In the genomic region with DNA sequence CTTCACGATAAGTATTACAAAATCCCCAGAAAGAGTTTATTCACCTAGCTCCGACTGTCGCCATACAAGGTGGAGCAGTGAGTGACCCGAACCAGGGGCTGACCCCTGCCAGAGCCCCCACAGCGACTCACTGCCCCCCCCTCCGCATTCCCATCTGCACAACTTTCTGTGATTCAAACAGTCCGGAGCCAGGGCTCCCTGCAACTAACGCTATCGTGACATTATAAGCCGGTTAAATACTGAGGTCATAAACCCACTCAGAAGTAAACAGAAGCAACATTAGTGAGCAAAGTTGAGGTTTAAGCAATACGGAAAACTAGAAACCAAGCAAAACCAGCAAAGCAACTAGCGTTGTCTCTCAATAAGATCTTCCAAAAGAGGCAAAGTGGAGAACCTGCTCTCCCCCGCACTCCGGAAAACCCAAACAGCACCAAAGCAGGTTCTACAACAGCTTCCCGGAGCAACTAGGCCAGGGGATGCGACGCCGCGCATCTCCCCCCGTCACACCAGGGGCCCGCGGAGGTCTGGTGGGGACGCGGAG, we compare ENCODE assay signal across 8 cellular contexts. TPM values are rescaled to one million over a fixed set of nuclear protein-coding genes. Genes with fewer than 3 reads are reported as not detected.
DNase-seq lines count a peak whose midpoint lies in the region; ATAC-seq, FAIRE-seq and TF ChIP-seq lines count a peak whose summit lies in the region.

No MANE protein-coding gene starts in this region.

- peaks cover 15% of the 10 kb centered on the region for H3K36me3 Mint-ChIP-seq in activated naive CD8-positive, alpha-beta T cell treated with anti-CD3 and anti-CD28 coated beads for 36 hours

- peak overlapping the region; percentile 85 for H3K27ac Mint-ChIP-seq in activated naive CD8-positive, alpha-beta T cell treated with anti-CD3 and anti-CD28 coated beads for 36 hours

- no peak for FAIRE-seq in H54 (lab: Jason Lieb, UNC)

- H3K4me3 ChIP-seq in DOHH2 (ENCODE audit: low read length) (peak overlapping the region; percentile 97), HUES64 (ENCODE audit: low read length) (peak overlapping the region; percentile 100), iPS DF 6.9 (ENCODE audit: low read length) (peak overlapping the region; percentile 81), skeletal muscle tissue (ENCODE audit: low read length in 3 of 3) (peak overlapping the region; percentile 90 to 93 (median 91))

- H3K27me3 Mint-ChIP-seq in activated naive CD8-positive, alpha-beta T cell treated with anti-CD3 and anti-CD28 coated beads for 36 hours, result no peaks in the 10 kb centered on the region

- H3K9me3 Mint-ChIP-seq in activated naive CD8-positive, alpha-beta T cell treated with anti-CD3 and anti-CD28 coated beads for 36 hours, result no peaks in the 10 kb centered on the region

- no peaks in the 10 kb centered on the region for H4K20me1 ChIP-seq in DOHH2 (ENCODE audit: control insufficient read depth, insufficient read depth, low read depth, low read length)

- H3K27ac ChIP-seq in DOHH2 (ENCODE audit: low read depth, low read length) (peak overlapping the region; percentile 16; the same call in 1 of the 2 replicates), HUES64 (ENCODE audit: low read depth, low read length) (peak overlapping the region; percentile 70), iPS DF 6.9 (ENCODE audit: low read length) (no peak overlapping the region), skeletal muscle tissue (ENCODE audit: low read depth, low read length) (peak overlapping the region; percentile 72)

- H3F3A ChIP-seq in DOHH2 (ENCODE audit: control insufficient read depth, insufficient read depth), result no peaks in the 10 kb centered on the region

- no peak for ATAC-seq in GM18517 (IDR thresholded peaks at IDR 0.05; ENCODE audit: unreplicated experiment)

- no peak for TF ChIP-seq POLR2A in H54 (IDR thresholded peaks at IDR 0.05; ENCODE audit: low read depth, low read length)

- 2% methylated on average over 24 of the region's 24 CpGs for WGBS in HUES64
- no CpG with 5 or more reads among the region's 24 CpGs for WGBS in iPS DF 6.9 (ENCODE audit: insufficient coverage, insufficient read length)

- H3K79me2 ChIP-seq in DOHH2 (ENCODE audit: control insufficient read depth, low read length), result peaks cover 56% of the 10 kb centered on the region

- H3K9ac ChIP-seq in HUES64 (ENCODE audit: low read depth, low read length) (peak overlapping the region; percentile 83), skeletal muscle tissue (ENCODE audit: low read depth in 1 of 3, low read length in 3 of 3) (peak overlapping the region; percentile 79 to 85 (median 81))

- no peaks in the 10 kb centered on the region for H3K27me3 ChIP-seq in DOHH2 (ENCODE audit: control insufficient read depth, low read length)
- H3K27me3 ChIP-seq in HUES64 (ENCODE audit: insufficient read depth, low read length), result no peaks in the 10 kb centered on the region
- no peaks in the 10 kb centered on the region for H3K27me3 ChIP-seq in iPS DF 6.9 (ENCODE audit: control insufficient read depth, insufficient read depth, low read length)
- no peaks in the 10 kb centered on the region for H3K27me3 ChIP-seq in skeletal muscle tissue (ENCODE audit: control insufficient read depth in 3 of 3, insufficient read depth in 3 of 3, low read length in 3 of 3)

- H3K4me1 ChIP-seq in DOHH2 (ENCODE audit: control insufficient read depth, low read length), result peaks cover 25% of the 10 kb centered on the region
- peaks cover 8% of the 10 kb centered on the region; the same call in 1 of the 2 replicates for H3K4me1 ChIP-seq in HUES64 (ENCODE audit: insufficient read depth, low read length)
- H3K4me1 ChIP-seq in iPS DF 6.9 (ENCODE audit: control insufficient read depth, insufficient read depth, low read length), result no peaks in the 10 kb centered on the region; the same call in 1 of the 2 replicates
- H3K4me1 ChIP-seq in skeletal muscle tissue (ENCODE audit: control insufficient read depth in 3 of 3, insufficient read depth in 3 of 3, low read length in 3 of 3), result peaks cover 7 to 25% (median 16%) of the 10 kb centered on the region in 3 donors

- H3K4me3 Mint-ChIP-seq in activated naive CD8-positive, alpha-beta T cell treated with anti-CD3 and anti-CD28 coated beads for 36 hours, result peak overlapping the region; percentile 99

- H3K4me2 ChIP-seq in DOHH2 (ENCODE audit: low read length), result peak overlapping the region; percentile 83

- peaks cover 25% of the 10 kb centered on the region for H3K4me1 Mint-ChIP-seq in activated naive CD8-positive, alpha-beta T cell treated with anti-CD3 and anti-CD28 coated beads for 36 hours

- TF ChIP-seq CTCF in DOHH2 (IDR thresholded peaks at IDR 0.05; ENCODE audit: low read depth, low read length, poor library complexity, severe bottlenecking), result no peak

- H3K9me3 ChIP-seq in DOHH2 (ENCODE audit: control insufficient read depth, insufficient read depth, low read length) (no peaks in the 10 kb centered on the region), HUES64 (ENCODE audit: insufficient read depth, low read depth, low read length) (no peaks in the 10 kb centered on the region), iPS DF 6.9 (ENCODE audit: control insufficient read depth, insufficient read depth, low read length) (no peaks in the 10 kb centered on the region), skeletal muscle tissue (ENCODE audit: control insufficient read depth in 3 of 3, low read length in 3 of 3) (no peaks in the 10 kb centered on the region)

- H3K9me2 ChIP-seq in DOHH2 (replicated peaks; ENCODE audit: control insufficient read depth, low read length), result no peaks in the 10 kb centered on the region

- peaks cover 12% of the 10 kb centered on the region for H3K36me3 ChIP-seq in DOHH2 (ENCODE audit: control insufficient read depth, low read length)
- H3K36me3 ChIP-seq in HUES64 (ENCODE audit: insufficient read depth, low read length), result no peaks in the 10 kb centered on the region
- no peaks in the 10 kb centered on the region for H3K36me3 ChIP-seq in iPS DF 6.9 (ENCODE audit: control insufficient read depth, insufficient read depth, low read length)
- H3K36me3 ChIP-seq in skeletal muscle tissue (ENCODE audit: control insufficient read depth in 3 of 3, insufficient read depth in 3 of 3, low read length in 3 of 3), result no peaks in the 10 kb centered on the region

- no peak for DNase-seq in activated naive CD8-positive, alpha-beta T cell treated with anti-CD3 and anti-CD28 coated beads for 36 hours
- DNase-seq in iPS DF 6.9 (ENCODE audit: low read depth, low spot score) (no peak), GF-D8 (lab: John Stamatoyannopoulos, UW) (no peak), H54 (ENCODE audit: insufficient read length, low spot score) (no peak)

RNA-seq across cellular contexts. Expression of gene SCAP, which starts 0.6 kb away (rescaled TPM):
- polyA plus RNA-seq in HUES64 (2013, experiment 1 of 2), result 60.9 TPM
- 57.7 TPM for polyA plus RNA-seq in HUES64 (2013, experiment 2 of 2)
- total RNA-seq in activated naive CD8-positive, alpha-beta T cell treated with anti-CD3 and anti-CD28 coated beads for 36 hours, result 10 to 100 TPM; 58.3 to 58.4 TPM
- total RNA-seq in skeletal muscle tissue, result 53.8 TPM

RNA-seq across cellular contexts. Expression of gene ELP6, which starts 38.4 kb away (rescaled TPM):
- polyA plus RNA-seq in HUES64 (2013, experiment 1 of 2), result 42.5 TPM
- polyA plus RNA-seq in HUES64 (2013, experiment 2 of 2), result 45.1 TPM
- 10 to 100 TPM; 49.2 to 51.4 TPM for total RNA-seq in activated naive CD8-positive, alpha-beta T cell treated with anti-CD3 and anti-CD28 coated beads for 36 hours
- total RNA-seq in skeletal muscle tissue, result 20.9 TPM
